In genomic region chr1:220528049-220528678, GRCh38 we compare ENCODE assay signal across 8 cellular contexts. TPM values are rescaled to one million over a fixed set of nuclear protein-coding genes. Genes with fewer than 3 reads are reported as not detected.
A peak's percentile ranks its signal among the peaks of the same experiment; 100 is the strongest.
DNase-seq lines count a peak whose midpoint lies in the region; ATAC-seq and TF ChIP-seq lines count a peak whose summit lies in the region.

Gene MARK1 (plus strand): TSS chr1:220528136. CDS start chr1:220528823, 687 bp downstream.

- peaks cover 7% of the 10 kb centered on the region for H3K27me3 ChIP-seq in H7 (ENCODE audit: control insufficient read depth, insufficient read depth, low read length)

- peaks cover 15 to 16% of the 10 kb centered on the region in 2 donors for H3K4me1 Mint-ChIP-seq in natural killer cell

- no peaks in the 10 kb centered on the region for H3K36me3 ChIP-seq in H7 (replicated peaks; ENCODE audit: control insufficient read depth, insufficient read depth, low read length)

- H3K27ac Mint-ChIP-seq in natural killer cell, result no peak within 1 kb of the TSS

- peaks cover 48 to 64% of the 10 kb centered on the region in 2 donors for H3K27me3 Mint-ChIP-seq in natural killer cell (ENCODE audit: low read depth in 2 of 2)

- intact Hi-C loops in natural killer cell (cut with micrococcal nuclease), result no loop called here

- H3K4me3 ChIP-seq in H7 (ENCODE audit: insufficient read depth, low read depth, low read length) (peak within 1 kb of the TSS; percentile 97), foreskin fibroblast (ENCODE audit: low read depth in 1 of 2, low read length in 2 of 2) (peak within 1 kb of the TSS; percentile 58 to 72)

- H3K9me3 Mint-ChIP-seq in natural killer cell, result no peaks in the 10 kb centered on the region

- H3K4me3 Mint-ChIP-seq in natural killer cell, result peak within 1 kb of the TSS; percentile 82

- TF ChIP-seq CTCF in foreskin fibroblast (IDR thresholded peaks at IDR 0.05; ENCODE audit: low read depth, low read length), result no peak
- TF ChIP-seq CTCF in natural killer cell (IDR thresholded peaks at IDR 0.05), result no peak

- ATAC-seq in activated CD4-positive, CD25-positive, alpha-beta regulatory T cell treated with anti-CD3 and anti-CD28 coated beads, Interleukin-2, amount 50 U/mL, for 24 hours, result peak; percentile 51 to 55
- ATAC-seq in natural killer cell, result peak in 1 of 3 donors; percentile 54

- no peak for DNase-seq in activated CD4-positive, CD25-positive, alpha-beta regulatory T cell treated with anti-CD3 and anti-CD28 coated beads, Interleukin-2, amount 50 U/mL, for 72 hours
- peak; percentile 88 for DNase-seq in H7
- DNase-seq in NCI-H128 (lab: John Stamatoyannopoulos, UW; ENCODE audit: unreplicated experiment), result peak; percentile 59
- DNase-seq in activated CD8-positive, alpha-beta memory T cell treated with anti-CD3 and anti-CD28 coated beads for 48 hours (ENCODE audit: low read depth in 2 of 3, low spot score in 2 of 3), result peak in 2 of 3 experiments; percentile 1 to 4
- DNase-seq in foreskin fibroblast, result peak; percentile 29 to 68
- no peak for DNase-seq in natural killer cell
- DNase-seq in stimulated activated naive CD4-positive, alpha-beta T cell treated with Interleukin-2 at 50 U/mL for 16 hours (lab: John Stamatoyannopoulos, UW), result no peak

- H3K36me3 Mint-ChIP-seq in natural killer cell, result peaks cover 20% of the 10 kb centered on the region

RNA-seq across cellular contexts. Expression of gene MARK1, which starts in this region (rescaled TPM):
- 13.9 and 16.3 TPM in 2 replicates for total RNA-seq in H7 (2014; rRNA removed; shearing (Covaris generic))
- under 1 TPM in 1 of 3 donors, not detected in 2; 0.13 TPM for total RNA-seq in natural killer cell

Comparison
In these comparisons a context has a peak if more than half of its experiments do, and no peak if none do; other contexts are left out.
1. RNA of gene MARK1 (total RNA-seq): 13.9 to 16.3 TPM in H7; 0.13 TPM in natural killer cell; every median in the first group is over 10 times any median in the second.
2. DNase-seq: peak in H7 (single experiment), NCI-H128 (single experiment), activated CD8-positive, alpha-beta memory T cell treated with anti-CD3 and anti-CD28 coated beads for 48 hours (2 of 3) and foreskin fibroblast (2 of 2); none in activated CD4-positive, CD25-positive, alpha-beta regulatory T cell treated with anti-CD3 and anti-CD28 coated beads, Interleukin-2, amount 50 U/mL, for 72 hours (single experiment), natural killer cell (single experiment) and stimulated activated naive CD4-positive, alpha-beta T cell treated with Interleukin-2 at 50 U/mL for 16 hours (single experiment).